Comparison of ENCODE assay signal across 26 cellular contexts in genomic region chr2:166439078-166439477, GRCh38. TPM values are rescaled to one million over a fixed set of nuclear protein-coding genes. Genes with fewer than 3 reads are reported as not detected.
DNase-seq lines count a peak whose midpoint lies in the region; ATAC-seq, FAIRE-seq and TF ChIP-seq lines count a peak whose summit lies in the region.
"Had no signal": no experiment of that assay in that cellular context is flagged by ENCODE, and none has a peak within 500 bp of the region (broad histone marks: within the 10 kb centered on the region; RNA-seq: fewer than 3 reads in every experiment).

No MANE protein-coding gene starts in this region.

- CTCF ChIA-PET in SK-N-SH (lab: Yijun Ruan, JAX) = interaction anchor here (1.5 kb wide), 1 partner anchor 78 kb away, joined by 5 read pairs; no protein-coding TSS in a partner anchor

- H3K36me3 ChIP-seq in SK-N-SH (replicated peaks in 1 of 2; ENCODE audit: control insufficient read depth in 1 of 2, insufficient read depth in 2 of 2, low read length in 1 of 2) = no peaks in the 10 kb centered on the region
- H3K36me3 ChIP-seq in astrocyte (ENCODE audit: insufficient read depth, low read length) = no peaks in the 10 kb centered on the region
- no peaks in the 10 kb centered on the region for H3K36me3 ChIP-seq in neuron (ENCODE audit: insufficient read depth, low read length)
- H3K36me3 ChIP-seq: HAP-1 had no signal

- H3K79me2 ChIP-seq in SK-N-SH (ENCODE audit: insufficient read depth) (no peaks in the 10 kb centered on the region), astrocyte (ENCODE audit: insufficient read depth, low read length) (no peaks in the 10 kb centered on the region)

- no peaks in the 10 kb centered on the region for H3K27me3 ChIP-seq in SK-N-SH (ENCODE audit: insufficient read depth)
- no peaks in the 10 kb centered on the region for H3K27me3 ChIP-seq in astrocyte (ENCODE audit: insufficient read depth, low read length)
- no peaks in the 10 kb centered on the region for H3K27me3 ChIP-seq in neuron (ENCODE audit: insufficient read depth, low read length)

- POLR2A ChIA-PET in SK-N-SH (lab: Yijun Ruan, JAX) = no interaction called here

- no peak overlapping the region for H3K4me2 ChIP-seq in SK-N-SH
- no peak overlapping the region for H3K4me2 ChIP-seq in astrocyte (ENCODE audit: low read length)
- H3K4me2 ChIP-seq: A549 had no signal

- H4K20me1 ChIP-seq in SK-N-SH (ENCODE audit: insufficient read depth) = no peaks in the 10 kb centered on the region
- no peaks in the 10 kb centered on the region for H4K20me1 ChIP-seq in astrocyte (ENCODE audit: insufficient read depth, low read length)

- no peaks in the 10 kb centered on the region for H3K9me2 ChIP-seq in SK-N-SH

- no peak for ATAC-seq in GM21529 (IDR thresholded peaks at IDR 0.05; ENCODE audit: unreplicated experiment)
- no peak for ATAC-seq in GM18858 (IDR thresholded peaks at IDR 0.05; ENCODE audit: unreplicated experiment)
- ATAC-seq: A549 had no signal

- H3F3A ChIP-seq in SK-N-SH (replicated peaks; ENCODE audit: insufficient read depth) = peaks cover 3% of the 10 kb centered on the region

- no peaks in the 10 kb centered on the region for H3K27me3 Mint-ChIP-seq in astrocyte (ENCODE audit: low read depth, unreplicated experiment)
- H3K27me3 Mint-ChIP-seq: CD4-positive, alpha-beta memory T cell had no signal

- no peaks in the 10 kb centered on the region for H3K36me3 Mint-ChIP-seq in astrocyte (ENCODE audit: low read depth, unreplicated experiment)
- H3K36me3 Mint-ChIP-seq: CD4-positive, alpha-beta memory T cell had no signal

- H2AFZ ChIP-seq in SK-N-SH (ENCODE audit: low read depth) = no peak overlapping the region
- H2AFZ ChIP-seq in astrocyte (ENCODE audit: low read depth, low read length) = no peak overlapping the region
- peak overlapping the region; percentile 46 for H2AFZ ChIP-seq in neuron (ENCODE audit: low read depth, low read length)

- no peak overlapping the region for H3K27ac ChIP-seq in SK-N-SH (ENCODE audit: low read depth in 2 of 2, low read length in 1 of 2)
- no peak overlapping the region for H3K27ac ChIP-seq in astrocyte (ENCODE audit: low read depth, low read length)
- H3K27ac ChIP-seq: A549 had no signal

- no peak for FAIRE-seq in astrocyte (lab: Jason Lieb, UNC)
- FAIRE-seq: A549, GM12891, GM18507, GM19239, H54 had no signal

- peaks cover 5% of the 10 kb centered on the region for H3K9me3 Mint-ChIP-seq in astrocyte (ENCODE audit: unreplicated experiment)
- H3K9me3 Mint-ChIP-seq: HFFc6 had no signal

- H3K9ac ChIP-seq in SK-N-SH (no peak overlapping the region), astrocyte (ENCODE audit: low read length) (no peak overlapping the region)

- no peak for DNase-seq in SK-N-SH
- peak; percentile 10 for DNase-seq in astrocyte (ENCODE audit: low read depth)
- no peak for DNase-seq in medulla oblongata (ENCODE audit: extremely low spot score)
- DNase-seq in OCI-M2 (lab: John Stamatoyannopoulos, UW; ENCODE audit: unreplicated experiment) = no peak
- DNase-seq: 8988T; C1 segment of cervical spinal cord; Calu3; CD4-positive, alpha-beta memory T cell; COR-L47; DMS53; DMS79 treated with DMSO at 0.1 percent for 48 hours; GF-D8; GOT3; HFFc6 had no signal

- no peak overlapping the region for H3K27ac Mint-ChIP-seq in astrocyte (ENCODE audit: unreplicated experiment)
- H3K27ac Mint-ChIP-seq: CD4-positive, alpha-beta memory T cell; HFFc6 had no signal

- H3K4me3 Mint-ChIP-seq in astrocyte (ENCODE audit: unreplicated experiment) = no peak overlapping the region
- H3K4me3 Mint-ChIP-seq: CD4-positive, alpha-beta memory T cell; HFFc6 had no signal

- H3K4me1 ChIP-seq in SK-N-SH (ENCODE audit: control insufficient read depth in 1 of 2, insufficient read depth in 2 of 2, low read depth in 1 of 2, low read length in 1 of 2) (no peaks in the 10 kb centered on the region; a peak in 1 of 4 replicates), astrocyte (ENCODE audit: insufficient read depth, low read length) (no peaks in the 10 kb centered on the region), neuron (ENCODE audit: insufficient read depth, low read length) (peaks cover 3% of the 10 kb centered on the region)
- H3K4me1 ChIP-seq: A549, HAP-1 had no signal

- no peaks in the 10 kb centered on the region for H3K4me1 Mint-ChIP-seq in astrocyte (ENCODE audit: low read depth, unreplicated experiment)
- H3K4me1 Mint-ChIP-seq: CD4-positive, alpha-beta memory T cell had no signal

- no peak for TF ChIP-seq RAD21 in SK-N-SH (IDR thresholded peaks at IDR 0.05; ENCODE audit: low read length)

- TF ChIP-seq EP300 in SK-N-SH (IDR thresholded peaks at IDR 0.05; ENCODE audit: borderline replicate concordance in 1 of 2, low read depth in 1 of 2, low read length in 1 of 2) = peak in 1 of 2 experiments; percentile 38; a peak in 1 of 4 replicates

- no peak for TF ChIP-seq CTCF in SK-N-SH (IDR thresholded peaks at IDR 0.05)
- no peak for TF ChIP-seq CTCF in astrocyte (IDR thresholded peaks at IDR 0.05; ENCODE audit: insufficient read depth, low read depth, low read length)

- H3K4me3 ChIP-seq in SK-N-SH (ENCODE audit: low read depth in 2 of 2, low read length in 1 of 2) = no peak overlapping the region
- H3K4me3 ChIP-seq in astrocyte (ENCODE audit: insufficient read depth, low read depth, low read length) = no peak overlapping the region
- H3K4me3 ChIP-seq in neuron (ENCODE audit: low read length) = no peak overlapping the region
- H3K4me3 ChIP-seq: A549, HAP-1 had no signal

- no peaks in the 10 kb centered on the region; the same call in 1 of the 2 replicates for H3K9me3 ChIP-seq in SK-N-SH
- H3K9me3 ChIP-seq in astrocyte (ENCODE audit: insufficient read depth, low read depth, low read length) = no peaks in the 10 kb centered on the region
- peaks cover 7% of the 10 kb centered on the region for H3K9me3 ChIP-seq in neuron (ENCODE audit: low read length)
- H3K9me3 ChIP-seq: A549, HAP-1 had no signal

TF ChIP-seq in SK-N-SH, 30 proteins besides CTCF, POLR2A, EP300 and RAD21:
- TF ChIP-seq MXI1 (IDR thresholded peaks at IDR 0.05; ENCODE audit: low read depth, low read length) (no peak), RCOR1 (IDR thresholded peaks at IDR 0.05; ENCODE audit: low read length) (peak; percentile 27; the same call in 1 of the 2 replicates), GATA2 (CRISPR knock-in tag; IDR thresholded peaks at IDR 0.05) (peak; percentile 20; the same call in 1 of the 2 replicates)

RNA-seq across cellular contexts. Expression of gene SCN7A, which starts 55.0 kb away (rescaled TPM):
- 0.02 and 0.05 TPM in 2 replicates for polyA plus RNA-seq in SK-N-SH (2012; rRNA removed)
- 0.04 and 0.05 TPM in 2 replicates for polyA plus RNA-seq in SK-N-SH (2012; cell fraction: cytosol; rRNA removed)
- polyA plus RNA-seq in SK-N-SH (2012; cell fraction: nucleus; rRNA removed) = 0.02 TPM in 2 replicates
- 0.36 and 0.50 TPM in 2 replicates for total RNA-seq in astrocyte
- total RNA-seq: Calu3; CD4-positive, alpha-beta memory T cell; Daoy; G401 had no signal
- polyA plus RNA-seq: A549; BJ; CD4-positive, alpha-beta memory T cell had no signal
